7 cellular contexts compared by ENCODE assay signal in genomic region chr10:101012525-101013364, GRCh38.
DNase-seq lines count a peak whose midpoint lies in the region; ATAC-seq and TF ChIP-seq lines count a peak whose summit lies in the region.

No MANE protein-coding gene starts in this region.

- in situ Hi-C loops in astrocyte of the spinal cord (cut with HindIII; ENCODE audit: low sequenced_read_pairs) = no loop called here

- peak; percentile 73 for TF ChIP-seq CTCF in GM12873 (IDR thresholded peaks at IDR 0.05; ENCODE audit: insufficient read depth, low read depth, low read length, missing control alignments)
- peak; percentile 78 for TF ChIP-seq CTCF in astrocyte of the spinal cord (IDR thresholded peaks at IDR 0.05; ENCODE audit: low read depth, low read length)

- peak; percentile 89 for DNase-seq in NCI-H1694 treated with DMSO at 0.1 percent for 48 hours (lab: John Stamatoyannopoulos, UW)
- DNase-seq in T-helper 22 cell (ENCODE audit: low read depth) = peak; percentile 58
- DNase-seq in astrocyte of the spinal cord (ENCODE audit: low read depth, low spot score) = peak; percentile 94
- DNase-seq in hypothalamus (lab: John Stamatoyannopoulos, UW) = peak; percentile 11 to 97 (median 81)
- peak; percentile 80 for DNase-seq in smooth muscle cell of the brain vasculature (ENCODE audit: low read depth, low spot score)

- ATAC-seq in HG02623 (IDR thresholded peaks at IDR 0.05; ENCODE audit: unreplicated experiment) = peak; percentile 73

- H3K4me3 ChIP-seq in astrocyte of the spinal cord (ENCODE audit: low read depth, low read length) = no peak overlapping the region
